ENCODE assay signal across 20 cellular contexts in the genomic region with DNA sequence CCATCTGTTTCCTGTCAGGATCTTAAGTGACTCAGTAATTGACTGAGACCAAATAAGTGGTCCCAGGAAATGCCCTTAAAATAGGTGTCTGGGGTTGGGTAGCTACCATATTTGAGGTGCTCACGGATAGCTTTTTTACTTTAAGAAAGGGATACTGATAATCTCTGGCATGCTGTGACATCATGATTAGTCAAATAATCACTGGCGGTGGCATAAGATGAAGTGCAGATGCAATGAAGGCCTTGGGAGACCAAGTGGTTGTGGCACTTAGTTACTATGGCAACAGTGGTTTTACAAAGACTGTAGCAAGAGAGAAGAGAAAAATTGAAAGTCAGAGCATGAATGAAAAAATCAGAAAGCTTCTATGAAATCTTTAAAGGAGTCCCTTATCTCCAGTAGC.
DNase-seq lines count a peak whose midpoint lies in the region; ATAC-seq and TF ChIP-seq lines count a peak whose summit lies in the region.
"Had no signal": no experiment of that assay in that cellular context is flagged by ENCODE, and none has a peak within 500 bp of the region (broad histone marks: within the 10 kb centered on the region; RNA-seq: fewer than 3 reads in every experiment).

No MANE protein-coding gene starts in this region.

- H3K4me3 ChIP-seq in mesenchymal stem cell (ENCODE audit: insufficient read depth in 1 of 2, low read depth in 1 of 2, low read length in 2 of 2) (no peak overlapping the region), HAP-1 (no peak overlapping the region), gastrocnemius medialis (no peak overlapping the region)

- H3K4me1 ChIP-seq in mesenchymal stem cell (ENCODE audit: control insufficient read depth, insufficient read depth, low read depth, low read length), result no peaks in the 10 kb centered on the region
- H3K4me1 ChIP-seq in HAP-1, result no peaks in the 10 kb centered on the region
- H3K4me1 ChIP-seq in gastrocnemius medialis, result no peaks in the 10 kb centered on the region

- H3K9me3 ChIP-seq in mesenchymal stem cell (ENCODE audit: control insufficient read depth, low read length) (peaks cover 6% of the 10 kb centered on the region), HAP-1 (no peaks in the 10 kb centered on the region), gastrocnemius medialis (no peaks in the 10 kb centered on the region)

- H2BK12ac ChIP-seq in mesenchymal stem cell (ENCODE audit: low read length in 2 of 2), result no peak overlapping the region

- H2BK15ac ChIP-seq in mesenchymal stem cell (ENCODE audit: low read depth, poor library complexity, severe bottlenecking), result no peak overlapping the region

- H2AFZ ChIP-seq in mesenchymal stem cell (ENCODE audit: low read depth, low read length), result peak overlapping the region; percentile 4

- H3K4ac ChIP-seq in mesenchymal stem cell (ENCODE audit: low read depth in 1 of 2, low read length in 2 of 2), result no peak overlapping the region

- H2BK5ac ChIP-seq in mesenchymal stem cell (ENCODE audit: low read depth, low read length, poor library complexity, severe bottlenecking), result no peak overlapping the region

- H3K36me3 ChIP-seq in mesenchymal stem cell (ENCODE audit: control insufficient read depth in 1 of 2, insufficient read depth in 2 of 2, low read depth in 1 of 2, low read length in 2 of 2) (no peaks in the 10 kb centered on the region), HAP-1 (replicated peaks) (no peaks in the 10 kb centered on the region), gastrocnemius medialis (no peaks in the 10 kb centered on the region)

- H3K9ac ChIP-seq in mesenchymal stem cell (ENCODE audit: low read length), result no peak overlapping the region

- 53% methylated on average over 2 of the region's 2 CpGs for WGBS in mesenchymal stem cell

- H3K18ac ChIP-seq in mesenchymal stem cell (ENCODE audit: low read depth in 1 of 2, low read length in 2 of 2), result no peak overlapping the region

- H3K27ac ChIP-seq in mesenchymal stem cell (ENCODE audit: low read length, poor library complexity, severe bottlenecking), result no peak overlapping the region
- no peak overlapping the region for H3K27ac ChIP-seq in gastrocnemius medialis

- H3K27me3 ChIP-seq in mesenchymal stem cell (ENCODE audit: control insufficient read depth in 1 of 2, insufficient read depth in 1 of 2, low read length in 2 of 2) (no peaks in the 10 kb centered on the region), HAP-1 (ENCODE audit: low read depth) (0 out of 2 replicates have a peak, but pooled peaks cover 3% of the 10 kb centered on the region), gastrocnemius medialis (no peaks in the 10 kb centered on the region)

- intact Hi-C loops in gastrocnemius medialis (cut with DNase I; ENCODE audit: low total_unique reads), result no loop called here

- H3K14ac ChIP-seq in mesenchymal stem cell (ENCODE audit: low read length in 2 of 2), result no peak overlapping the region

- H2AK5ac ChIP-seq in mesenchymal stem cell (ENCODE audit: low read length, severe bottlenecking), result no peak overlapping the region

- DNase-seq in NCI-H1417 (lab: John Stamatoyannopoulos, UW), result peak in 2 of 3 experiments; percentile 14 to 72
- DNase-seq in NCI-H1417 treated with DMSO at 0.1 percent for 48 hours (lab: John Stamatoyannopoulos, UW), result no peak
- DNase-seq in LHCN-M2 (ENCODE audit: low read depth), result peak; percentile 19
- peak; percentile 26 for DNase-seq in astrocyte of the hippocampus (ENCODE audit: low read depth, low spot score)
- peak; percentile 79 for DNase-seq in mesenchymal stem cell
- DNase-seq in HAP-1 (ENCODE audit: low spot score in 2 of 2), result no peak
- no peak for DNase-seq in stimulated activated CD4-positive, alpha-beta T cell treated with anti-CD3 and anti-CD28 coated beads, Interleukin-2, amount 100 ng/mL, for 48 hours
- DNase-seq in gastrocnemius medialis, result no peak
- DNase-seq: 8988T; activated CD4-positive, alpha-beta T cell treated with anti-CD3 and anti-CD28 coated beads, Interleukin-2, amount 50 U/mL, for 4 hours; activated naive CD4-positive, alpha-beta T cell treated with anti-CD3 and anti-CD28 coated beads for 36 hours; activated T-cell treated with anti-CD3 and anti-CD28 coated beads for 4 hours; aorta; CD4-positive, CD25-positive, alpha-beta regulatory T cell; endodermal cell; left colon; NCI-H1092; nucleus accumbens; stimulated activated naive CD8-positive, alpha-beta T cell treated with anti-CD3 and anti-CD28 coated beads, Interleukin-15, Interleukin-2, amounts not matched to agents 100 U/mL and 50 U/mL, for 24 hours; trophoblast cell had no signal

- H3K79me1 ChIP-seq in mesenchymal stem cell (replicated peaks; ENCODE audit: low read length, poor library complexity, severe bottlenecking), result no peaks in the 10 kb centered on the region

- no peak overlapping the region for H4K91ac ChIP-seq in mesenchymal stem cell (ENCODE audit: low read length)

- no peak overlapping the region for H3K23ac ChIP-seq in mesenchymal stem cell (ENCODE audit: low read length in 2 of 2)

- in situ Hi-C loops in HAP-1 (cut with MboI; ENCODE audit: low sequenced_read_pairs), result no loop called here
- in situ Hi-C loops in gastrocnemius medialis (cut with MboI; ENCODE audit: low sequenced_read_pairs in 4 of 4), result no loop called here

- TF ChIP-seq POLR2A in gastrocnemius medialis (IDR thresholded peaks at IDR 0.05), result no peak

- H2BK120ac ChIP-seq in mesenchymal stem cell (ENCODE audit: low read depth, low read length), result no peak overlapping the region

- no peak overlapping the region for H4K8ac ChIP-seq in mesenchymal stem cell (ENCODE audit: low read length)

- no peak for TF ChIP-seq CTCF in gastrocnemius medialis (IDR thresholded peaks at IDR 0.05 in 4 of 5, conservative IDR thresholded peaks at IDR 0.05 in 1 of 5)

- no peak overlapping the region for H3K4me2 ChIP-seq in mesenchymal stem cell (ENCODE audit: low read length, poor library complexity, severe bottlenecking)

- no peak for ATAC-seq in gastrocnemius medialis
- ATAC-seq: left colon; stimulated activated naive CD8-positive, alpha-beta T cell treated with anti-CD3 and anti-CD28 coated beads, Interleukin-15, Interleukin-2, amounts not matched to agents 100 U/mL and 50 U/mL, for 24 hours had no signal

Comparison
In these comparisons a context has a peak if more than half of its experiments do, and no peak if none do; other contexts are left out.
1. DNase-seq: peak in NCI-H1417 (2 of 3), LHCN-M2 (single experiment), astrocyte of the hippocampus (single experiment) and mesenchymal stem cell (single experiment); none in NCI-H1417 treated with DMSO at 0.1 percent for 48 hours (single experiment), HAP-1 (0 of 2), stimulated activated CD4-positive, alpha-beta T cell treated with anti-CD3 and anti-CD28 coated beads, Interleukin-2, amount 100 ng/mL, for 48 hours (0 of 2) and gastrocnemius medialis (0 of 2).